In genomic region chr1:192633533-192634258, GRCh38 we compare ENCODE assay signal across 24 cellular contexts. TPM values are rescaled to one million over a fixed set of nuclear protein-coding genes. Genes with fewer than 3 reads are reported as not detected.
DNase-seq lines count a peak whose midpoint lies in the region; ATAC-seq and TF ChIP-seq lines count a peak whose summit lies in the region.
"Had no signal": no experiment of that assay in that cellular context is flagged by ENCODE, and none has a peak within 500 bp of the region (broad histone marks: within the 10 kb centered on the region; RNA-seq: fewer than 3 reads in every experiment).

No MANE protein-coding gene starts in this region.

- H3K4me1 ChIP-seq in cardiac muscle cell (ENCODE audit: low read depth) (peaks cover 39% of the 10 kb centered on the region), heart left ventricle (peaks cover 0 to 24% (median 4%) of the 10 kb centered on the region in 12 donors), mesenchymal stem cell (ENCODE audit: control insufficient read depth, insufficient read depth, low read depth, low read length) (no peaks in the 10 kb centered on the region), uterus (no peaks in the 10 kb centered on the region), gastrocnemius medialis (no peaks in the 10 kb centered on the region)
- H3K4me1 ChIP-seq: adrenal gland, parathyroid adenoma, vagina had no signal

- intact Hi-C loops in heart left ventricle (cut with DNase I): loop anchor here in 1 of 10 donors (10.0 kb wide), 1 partner anchor 161 kb away; no protein-coding TSS in a partner anchor
- intact Hi-C loops in uterus (cut with DNase I; ENCODE audit: low total_unique reads): no loop called here
- intact Hi-C loops in gastrocnemius medialis (cut with DNase I; ENCODE audit: low total_unique reads): no loop called here

- H3K14ac ChIP-seq in mesenchymal stem cell (ENCODE audit: low read length in 2 of 2): no peak overlapping the region

- H3K18ac ChIP-seq in mesenchymal stem cell (ENCODE audit: low read depth in 1 of 2, low read length in 2 of 2): no peak overlapping the region

- no peaks in the 10 kb centered on the region for H3K27me3 ChIP-seq in cardiac muscle cell
- H3K27me3 ChIP-seq in heart left ventricle: no peaks in the 10 kb centered on the region
- no peaks in the 10 kb centered on the region for H3K27me3 ChIP-seq in mesenchymal stem cell (ENCODE audit: control insufficient read depth in 1 of 2, insufficient read depth in 1 of 2, low read length in 2 of 2)
- no peaks in the 10 kb centered on the region for H3K27me3 ChIP-seq in uterus
- H3K27me3 ChIP-seq in gastrocnemius medialis: no peaks in the 10 kb centered on the region
- H3K27me3 ChIP-seq: adrenal gland, vagina had no signal

- peak overlapping the region in 1 of 2 experiments; percentile 5 for H3K4ac ChIP-seq in mesenchymal stem cell (ENCODE audit: low read depth in 1 of 2, low read length in 2 of 2)

- no peaks in the 10 kb centered on the region for H3K79me1 ChIP-seq in mesenchymal stem cell (replicated peaks; ENCODE audit: low read length, poor library complexity, severe bottlenecking)

- H3K9ac ChIP-seq in mesenchymal stem cell (ENCODE audit: low read length): peak overlapping the region; percentile 14
- H3K9ac ChIP-seq: parathyroid adenoma had no signal

- TF ChIP-seq CTCF in cardiac muscle cell (IDR thresholded peaks at IDR 0.05; ENCODE audit: low read depth, low read length) (no peak), heart left ventricle (IDR thresholded peaks at IDR 0.05) (no peak), uterus (IDR thresholded peaks at IDR 0.05) (no peak), gastrocnemius medialis (IDR thresholded peaks at IDR 0.05 in 4 of 5, conservative IDR thresholded peaks at IDR 0.05 in 1 of 5) (no peak)

- no peak overlapping the region for H4K91ac ChIP-seq in mesenchymal stem cell (ENCODE audit: low read length)

- H3K4me3 ChIP-seq in cardiac muscle cell (no peak overlapping the region), heart left ventricle (no peak overlapping the region), mesenchymal stem cell (ENCODE audit: insufficient read depth in 1 of 2, low read depth in 1 of 2, low read length in 2 of 2) (peak overlapping the region in 1 of 2 experiments; percentile 28), uterus (no peak overlapping the region), gastrocnemius medialis (no peak overlapping the region)
- H3K4me3 ChIP-seq: adrenal gland, vagina had no signal

- H2AK5ac ChIP-seq in mesenchymal stem cell (ENCODE audit: low read length, severe bottlenecking): no peak overlapping the region

- 64 to 77% (median 71%) methylated on average over 7 of the region's 7 CpGs for WGBS in heart left ventricle, 4 donors
- 95% methylated on average over 7 of the region's 7 CpGs for WGBS in mesenchymal stem cell

- DNase-seq in cardiac muscle cell (ENCODE audit: low read depth in 1 of 2, low spot score in 1 of 2): no peak
- DNase-seq in heart left ventricle: no peak
- peak; percentile 75 for DNase-seq in astrocyte of the hippocampus (ENCODE audit: low read depth, low spot score)
- no peak for DNase-seq in mesenchymal stem cell
- DNase-seq in uterus: no peak
- DNase-seq in NCI-H446 treated with DMSO at 0.1 percent for 48 hours (lab: John Stamatoyannopoulos, UW): no peak
- DNase-seq in gastrocnemius medialis: no peak
- DNase-seq: activated CD4-positive, alpha-beta T cell treated with anti-CD3 and anti-CD28 coated beads, Interleukin-2, amount 50 U/mL, for 1 hour; activated CD8-positive, alpha-beta memory T cell treated with anti-CD3 and anti-CD28 coated beads, Interleukin-2, amount 50 U/mL, for 48 hours; activated gamma-delta T cell; adrenal gland; C1 segment of cervical spinal cord; caudate nucleus; GF-D8; HCEC 1CT; NCI-H2029 treated with DMSO at 0.1 percent for 48 hours; NCI-H510A; small intestine had no signal

- H4K8ac ChIP-seq in mesenchymal stem cell (ENCODE audit: low read length): no peak overlapping the region

- no peak overlapping the region for H2BK120ac ChIP-seq in mesenchymal stem cell (ENCODE audit: low read depth, low read length)

- H3K23ac ChIP-seq in mesenchymal stem cell (ENCODE audit: low read length in 2 of 2): no peak overlapping the region

- in situ Hi-C loops in gastrocnemius medialis (cut with MboI; ENCODE audit: low sequenced_read_pairs in 4 of 4): no loop called here

- no peaks in the 10 kb centered on the region for H3K9me3 ChIP-seq in cardiac muscle cell (ENCODE audit: low read depth)
- H3K9me3 ChIP-seq in heart left ventricle: no peaks in the 10 kb centered on the region
- H3K9me3 ChIP-seq in mesenchymal stem cell (ENCODE audit: control insufficient read depth, low read length): no peaks in the 10 kb centered on the region
- H3K9me3 ChIP-seq in uterus: no peaks in the 10 kb centered on the region
- H3K9me3 ChIP-seq in gastrocnemius medialis: no peaks in the 10 kb centered on the region
- H3K9me3 ChIP-seq: adrenal gland, vagina had no signal

- H2AFZ ChIP-seq in mesenchymal stem cell (ENCODE audit: low read depth, low read length): no peak overlapping the region
- H2AFZ ChIP-seq: parathyroid adenoma had no signal

- H2BK5ac ChIP-seq in mesenchymal stem cell (ENCODE audit: low read depth, low read length, poor library complexity, severe bottlenecking): no peak overlapping the region

- no peak for TF ChIP-seq POLR2A in heart left ventricle (IDR thresholded peaks at IDR 0.05)
- no peak for TF ChIP-seq POLR2A in uterus (IDR thresholded peaks at IDR 0.05)
- TF ChIP-seq POLR2A in gastrocnemius medialis (IDR thresholded peaks at IDR 0.05): no peak

- no peak overlapping the region for H3K4me2 ChIP-seq in mesenchymal stem cell (ENCODE audit: low read length, poor library complexity, severe bottlenecking)

- H2BK15ac ChIP-seq in mesenchymal stem cell (ENCODE audit: low read depth, poor library complexity, severe bottlenecking): no peak overlapping the region

- no peak overlapping the region for H2BK12ac ChIP-seq in mesenchymal stem cell (ENCODE audit: low read length in 2 of 2)

- ATAC-seq in heart left ventricle (no peak), HG03439 (IDR thresholded peaks at IDR 0.05; ENCODE audit: unreplicated experiment) (no peak), gastrocnemius medialis (no peak)
- ATAC-seq: Right ventricle myocardium inferior had no signal

- H3K36me3 ChIP-seq in cardiac muscle cell (no peaks in the 10 kb centered on the region), heart left ventricle (no peaks in the 10 kb centered on the region), mesenchymal stem cell (ENCODE audit: control insufficient read depth in 1 of 2, insufficient read depth in 2 of 2, low read depth in 1 of 2, low read length in 2 of 2) (no peaks in the 10 kb centered on the region), uterus (no peaks in the 10 kb centered on the region), gastrocnemius medialis (no peaks in the 10 kb centered on the region)
- H3K36me3 ChIP-seq: adrenal gland, vagina had no signal

- H3K27ac ChIP-seq in cardiac muscle cell: peak overlapping the region; percentile 62
- no peak overlapping the region for H3K27ac ChIP-seq in heart left ventricle
- H3K27ac ChIP-seq in mesenchymal stem cell (ENCODE audit: low read length, poor library complexity, severe bottlenecking): no peak overlapping the region
- H3K27ac ChIP-seq in uterus: peak overlapping the region; percentile 34 to 54
- no peak overlapping the region for H3K27ac ChIP-seq in gastrocnemius medialis
- H3K27ac ChIP-seq: adrenal gland, HL-60, parathyroid adenoma, vagina had no signal

RNA-seq across cellular contexts. Expression of gene RGS13, which starts 2.3 kb away (rescaled TPM):
- total RNA-seq in cardiac muscle cell (1.3 and 1.4 TPM in 2 replicates), heart left ventricle (under 1 TPM in 3 of 9 donors, not detected in 6; 0.17 to 0.45 (median 0.19) TPM), uterus (under 1 TPM in 2 of 4 donors, not detected in 2; 0.37 to 0.51 TPM), gastrocnemius medialis (not detected)
- polyA plus RNA-seq in cardiac muscle cell (2.0 and 4.8 TPM in 2 replicates), heart left ventricle (not detected)
- not detected for polyA plus RNA-seq in mesenchymal stem cell (2013, experiment 1 of 2)
- polyA plus RNA-seq in mesenchymal stem cell (2013, experiment 2 of 2): not detected
- total RNA-seq: A172, Right ventricle myocardium inferior had no signal

RNA-seq across cellular contexts. Expression of gene RGS1, which starts 58.1 kb away (rescaled TPM):
- not detected in 2 replicates for total RNA-seq in cardiac muscle cell
- 0.12 TPM in 1 of 2 replicates, not detected in the other for polyA plus RNA-seq in cardiac muscle cell
- 10 to 100 TPM in 1 of 9 donors, 1 to 10 TPM in 3, under 1 TPM in 4, not detected in 1; 0.28 to 20.4 (median 0.98) TPM for total RNA-seq in heart left ventricle
- polyA plus RNA-seq in heart left ventricle: 1 to 10 TPM in 1 of 2 donors, under 1 TPM in 1; 0.91 to 6.3 TPM
- polyA plus RNA-seq in mesenchymal stem cell (2013, experiment 1 of 2): 64.0 TPM
- polyA plus RNA-seq in mesenchymal stem cell (2013, experiment 2 of 2): 68.9 TPM
- 10 to 100 TPM; 10.7 to 31.5 (median 23.7) TPM for total RNA-seq in uterus
- total RNA-seq in gastrocnemius medialis: 1 to 10 TPM; 1.0 to 4.9 (median 3.5) TPM
- total RNA-seq: A172 had no signal

Comparison
In these comparisons a context has a peak if more than half of its experiments do, and no peak if none do; other contexts are left out.
1. H3K27ac ChIP-seq: peak in cardiac muscle cell (single experiment) and uterus (2 of 2); none in heart left ventricle (0 of 12), mesenchymal stem cell (single experiment) and gastrocnemius medialis (0 of 4).